ENCODE assay signal across 13 cellular contexts in the genomic region with DNA sequence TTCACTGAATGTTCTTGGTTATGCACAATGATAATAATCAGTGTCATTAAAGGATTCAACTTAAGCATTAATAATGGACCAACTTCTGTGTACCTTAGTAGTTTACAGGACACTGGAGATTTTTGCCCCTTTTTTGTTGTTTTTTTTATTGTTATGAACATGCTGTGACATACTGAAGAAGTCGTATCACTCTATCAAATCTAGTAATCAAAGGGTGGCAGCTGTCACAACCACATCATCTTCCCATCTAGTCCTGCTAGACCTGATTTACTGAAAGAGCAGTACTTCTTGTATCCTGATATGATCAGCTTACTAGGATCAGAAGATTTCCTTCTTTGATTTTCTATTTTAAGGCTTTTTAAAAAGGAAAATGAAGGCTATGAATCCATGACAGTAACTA.
"Had no signal": no experiment of that assay in that cellular context is flagged by ENCODE, and none has a peak within 500 bp of the region (broad histone marks: within the 10 kb centered on the region; RNA-seq: fewer than 3 reads in every experiment).

No MANE protein-coding gene starts in this region.

- H3K27ac ChIP-seq: colonic mucosa, coronary artery, epithelial cell of prostate, esophagus muscularis mucosa, esophagus squamous epithelium, foreskin keratinocyte, gastrocnemius medialis, gastroesophageal sphincter, heart left ventricle, heart right ventricle had no signal

- H3K36me3 ChIP-seq: colonic mucosa, esophagus muscularis mucosa, esophagus squamous epithelium, gastrocnemius medialis, gastroesophageal sphincter, heart left ventricle, heart right ventricle had no signal

- H3K4me3 ChIP-seq: colonic mucosa, coronary artery, dorsolateral prefrontal cortex, esophagus muscularis mucosa, esophagus squamous epithelium, gastrocnemius medialis, gastroesophageal sphincter, heart left ventricle, heart right ventricle had no signal

- ATAC-seq: effector memory CD8-positive, alpha-beta T cell; esophagus mucosa; foreskin keratinocyte; gastrocnemius medialis; gastroesophageal sphincter; heart left ventricle; heart right ventricle had no signal

- H3K9me3 ChIP-seq: colonic mucosa, esophagus muscularis mucosa, esophagus squamous epithelium, gastrocnemius medialis, gastroesophageal sphincter had no signal

- H3K27me3 ChIP-seq: colonic mucosa, dorsolateral prefrontal cortex, esophagus muscularis mucosa, esophagus squamous epithelium, foreskin keratinocyte, gastrocnemius medialis, gastroesophageal sphincter, heart left ventricle, heart right ventricle had no signal
